In the genomic region with DNA sequence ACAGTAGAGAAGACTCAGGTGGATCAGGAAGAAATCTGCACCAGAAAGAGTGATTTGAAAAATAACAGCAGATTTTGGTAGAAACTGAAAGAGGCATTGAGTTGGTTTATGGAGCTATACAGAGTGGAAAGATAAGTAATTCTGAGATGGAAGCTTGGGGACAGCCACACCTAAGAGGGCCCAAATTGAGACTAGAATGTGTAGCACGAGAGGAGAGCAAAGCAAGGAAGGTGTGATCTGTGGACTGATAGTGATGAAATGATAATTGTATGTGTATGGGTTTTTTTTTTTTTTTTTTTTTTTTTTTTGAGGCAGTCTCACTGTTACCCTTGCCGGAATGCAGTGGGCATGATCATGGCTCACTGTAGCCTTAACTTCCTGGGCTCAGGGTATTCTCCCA, we compare ENCODE assay signal across 20 cellular contexts. TPM values are rescaled to one million over a fixed set of nuclear protein-coding genes. Genes with fewer than 3 reads are reported as not detected.
DNase-seq lines count a peak whose midpoint lies in the region; ATAC-seq, FAIRE-seq and TF ChIP-seq lines count a peak whose summit lies in the region.
"Had no signal": no experiment of that assay in that cellular context is flagged by ENCODE, and none has a peak within 500 bp of the region (broad histone marks: within the 10 kb centered on the region; RNA-seq: fewer than 3 reads in every experiment).

No MANE protein-coding gene starts in this region.

- no peaks in the 10 kb centered on the region for H3K27me3 Mint-ChIP-seq in CD4-positive, CD25-positive, alpha-beta regulatory T cell
- H3K27me3 Mint-ChIP-seq in CD8-positive, alpha-beta memory T cell, result no peaks in the 10 kb centered on the region
- no peaks in the 10 kb centered on the region for H3K27me3 Mint-ChIP-seq in activated CD8-positive, alpha-beta T cell treated with anti-CD3 and anti-CD28 coated beads, Interleukin-2, amount 10 ng/mL, durations not matched to agents 7 days and 5 days (ENCODE audit: low read depth)
- H3K27me3 Mint-ChIP-seq in mesothelial cell of epicardium (ENCODE audit: low read depth), result no peaks in the 10 kb centered on the region

- no peak for FAIRE-seq in pancreas (lab: Jason Lieb, UNC)
- FAIRE-seq: endometrium, GM18507 had no signal

- no peak for DNase-seq in CD4-positive, CD25-positive, alpha-beta regulatory T cell
- DNase-seq in CD8-positive, alpha-beta memory T cell, result no peak
- no peak for DNase-seq in activated CD8-positive, alpha-beta T cell treated with anti-CD3 and anti-CD28 coated beads, Interleukin-2, amount 10 ng/mL, durations not matched to agents 7 days and 5 days
- DNase-seq in mesothelial cell of epicardium (ENCODE audit: low spot score in 2 of 2, unreplicated experiment in 2 of 2) (no peak), NCI-H1436 (lab: John Stamatoyannopoulos, UW) (no peak), RPMI8226 (no peak), pancreas (no peak)
- DNase-seq: activated CD4-positive, alpha-beta T cell treated with anti-CD3 and anti-CD28 coated beads, Interleukin-2, amount 50 U/mL, for 48 hours; activated gamma-delta T cell; heart right ventricle; Karpas-422; left ventricle myocardium inferior; NCI-H1105; NCI-H2107; NCI-H524 treated with DMSO at 0.1 percent for 48 hours; stimulated activated CD4-positive, alpha-beta T cell treated with anti-CD3 and anti-CD28 coated beads, Interleukin-12 subunit alpha, Interleukin-12 subunit beta, amount 100 ng/mL, for 4 hours; stimulated activated CD8-positive, alpha-beta memory T cell treated with anti-CD3 and anti-CD28 coated beads, Interleukin-4, amount 100 ng/mL, for 48 hours had no signal

- H3K36me3 ChIP-seq in CD4-positive, CD25-positive, alpha-beta regulatory T cell (ENCODE audit: control insufficient read depth, insufficient read depth, low read length), result peaks cover 47% of the 10 kb centered on the region
- peaks cover 25% of the 10 kb centered on the region for H3K36me3 ChIP-seq in CD8-positive, alpha-beta memory T cell (ENCODE audit: insufficient read depth, low read length)
- peaks cover 0 to 23% (median 14%) of the 10 kb centered on the region in 3 donors for H3K36me3 ChIP-seq in pancreas

- H3K27ac Mint-ChIP-seq in CD4-positive, CD25-positive, alpha-beta regulatory T cell, result peak overlapping the region; percentile 75 to 94 (median 91)
- peak overlapping the region in 7 of 8 donors; percentile 59 to 91 (median 85) for H3K27ac Mint-ChIP-seq in CD8-positive, alpha-beta memory T cell
- H3K27ac Mint-ChIP-seq in activated CD8-positive, alpha-beta T cell treated with anti-CD3 and anti-CD28 coated beads, Interleukin-2, amount 10 ng/mL, durations not matched to agents 7 days and 5 days, result peak overlapping the region; percentile 82
- H3K27ac Mint-ChIP-seq in mesothelial cell of epicardium, result peak overlapping the region; percentile 57

- 94 to 100% methylated on average over 2 of the region's 2 CpGs for WGBS in pancreas, 2 donors

- ATAC-seq in CD4-positive, CD25-positive, alpha-beta regulatory T cell (ENCODE audit: low read depth in 2 of 2), result no peak
- no peak for ATAC-seq in activated CD8-positive, alpha-beta T cell treated with anti-CD3 and anti-CD28 coated beads, Interleukin-2, amount 10 ng/mL, durations not matched to agents 7 days and 5 days
- no peak for ATAC-seq in pancreas
- ATAC-seq: heart right ventricle, SK-N-SH treated with all-trans-retinoic acid at 6 μM for 48 hours had no signal

- H3K9me3 ChIP-seq in CD4-positive, CD25-positive, alpha-beta regulatory T cell (ENCODE audit: control insufficient read depth in 2 of 2, low read length in 2 of 2), result no peaks in the 10 kb centered on the region
- H3K9me3 ChIP-seq in CD8-positive, alpha-beta memory T cell (ENCODE audit: low read length), result no peaks in the 10 kb centered on the region
- no peaks in the 10 kb centered on the region for H3K9me3 ChIP-seq in pancreas
- H3K9me3 ChIP-seq: heart right ventricle, left ventricle myocardium inferior had no signal

- H3K36me3 Mint-ChIP-seq in CD4-positive, CD25-positive, alpha-beta regulatory T cell, result peaks cover 41% of the 10 kb centered on the region
- H3K36me3 Mint-ChIP-seq in CD8-positive, alpha-beta memory T cell, result peaks cover 16 to 63% (median 21%) of the 10 kb centered on the region in 3 donors
- H3K36me3 Mint-ChIP-seq in activated CD8-positive, alpha-beta T cell treated with anti-CD3 and anti-CD28 coated beads, Interleukin-2, amount 10 ng/mL, durations not matched to agents 7 days and 5 days (ENCODE audit: low read depth), result peaks cover 74% of the 10 kb centered on the region
- H3K36me3 Mint-ChIP-seq in mesothelial cell of epicardium, result peaks cover 35% of the 10 kb centered on the region

- H3K4me3 ChIP-seq in CD4-positive, CD25-positive, alpha-beta regulatory T cell (ENCODE audit: low read depth, low read length), result no peak overlapping the region
- H3K4me3 ChIP-seq in CD8-positive, alpha-beta memory T cell (ENCODE audit: low read length), result no peak overlapping the region
- no peak overlapping the region for H3K4me3 ChIP-seq in pancreas
- H3K4me3 ChIP-seq: heart right ventricle, left ventricle myocardium inferior had no signal

- peaks cover 25% of the 10 kb centered on the region for H3K4me1 ChIP-seq in CD4-positive, CD25-positive, alpha-beta regulatory T cell (ENCODE audit: control insufficient read depth, insufficient read depth, low read length, poor library complexity, severe bottlenecking)
- peaks cover 45% of the 10 kb centered on the region for H3K4me1 ChIP-seq in CD8-positive, alpha-beta memory T cell (ENCODE audit: insufficient read depth, low read length)
- peaks cover 2 to 5% (median 2%) of the 10 kb centered on the region in 3 donors for H3K4me1 ChIP-seq in pancreas

- peak overlapping the region in 2 of 4 donors; percentile 1 to 4 for H3K4me3 Mint-ChIP-seq in CD4-positive, CD25-positive, alpha-beta regulatory T cell
- H3K4me3 Mint-ChIP-seq in CD8-positive, alpha-beta memory T cell, result peak overlapping the region in 2 of 7 donors; percentile 8 to 76
- H3K4me3 Mint-ChIP-seq in activated CD8-positive, alpha-beta T cell treated with anti-CD3 and anti-CD28 coated beads, Interleukin-2, amount 10 ng/mL, durations not matched to agents 7 days and 5 days, result no peak overlapping the region
- H3K4me3 Mint-ChIP-seq in mesothelial cell of epicardium, result no peak overlapping the region

- no peaks in the 10 kb centered on the region for H3K27me3 ChIP-seq in CD4-positive, CD25-positive, alpha-beta regulatory T cell (ENCODE audit: control insufficient read depth, insufficient read depth, low read length)
- H3K27me3 ChIP-seq in CD8-positive, alpha-beta memory T cell (ENCODE audit: insufficient read depth, low read length, poor library complexity, severe bottlenecking), result no peaks in the 10 kb centered on the region
- H3K27me3 ChIP-seq in pancreas, result no peaks in the 10 kb centered on the region
- H3K27me3 ChIP-seq: heart right ventricle had no signal

- CTCF ChIA-PET in CD8-positive, alpha-beta memory T cell (lab: Charles Lee), result interaction anchor here (2.5 to 20.5 kb wide), 4 partner anchors 14 to 100 kb away, joined by 9 to 342 read pairs (median 25); no protein-coding TSS in a partner anchor
- CTCF ChIA-PET in activated CD8-positive, alpha-beta T cell treated with anti-CD3 and anti-CD28 coated beads, Interleukin-2, amount 10 ng/mL, durations not matched to agents 7 days and 5 days (lab: Charles Lee), result interaction anchor here (0.6 to 17.2 kb wide), 9 partner anchors 9 to 138 kb away, joined by 3 to 286 read pairs (median 10); no protein-coding TSS in a partner anchor

- TF ChIP-seq CTCF in mesothelial cell of epicardium (IDR thresholded peaks at IDR 0.05; ENCODE audit: unreplicated experiment) (no peak), pancreas (IDR thresholded peaks at IDR 0.05) (no peak)

- peaks cover 27 to 56% (median 37%) of the 10 kb centered on the region in 4 donors for H3K4me1 Mint-ChIP-seq in CD4-positive, CD25-positive, alpha-beta regulatory T cell
- peaks cover 28 to 59% (median 51%) of the 10 kb centered on the region in 3 donors for H3K4me1 Mint-ChIP-seq in CD8-positive, alpha-beta memory T cell
- peaks cover 55% of the 10 kb centered on the region for H3K4me1 Mint-ChIP-seq in activated CD8-positive, alpha-beta T cell treated with anti-CD3 and anti-CD28 coated beads, Interleukin-2, amount 10 ng/mL, durations not matched to agents 7 days and 5 days (ENCODE audit: low read depth)
- peaks cover 39% of the 10 kb centered on the region for H3K4me1 Mint-ChIP-seq in mesothelial cell of epicardium

- no peaks in the 10 kb centered on the region for H3K9me3 Mint-ChIP-seq in CD4-positive, CD25-positive, alpha-beta regulatory T cell
- H3K9me3 Mint-ChIP-seq in CD8-positive, alpha-beta memory T cell, result no peaks in the 10 kb centered on the region
- no peaks in the 10 kb centered on the region for H3K9me3 Mint-ChIP-seq in activated CD8-positive, alpha-beta T cell treated with anti-CD3 and anti-CD28 coated beads, Interleukin-2, amount 10 ng/mL, durations not matched to agents 7 days and 5 days (ENCODE audit: insufficient read depth)
- no peaks in the 10 kb centered on the region for H3K9me3 Mint-ChIP-seq in mesothelial cell of epicardium

- peak overlapping the region; percentile 57 for H3K27ac ChIP-seq in CD4-positive, CD25-positive, alpha-beta regulatory T cell (ENCODE audit: insufficient read depth, low read length, poor library complexity, severe bottlenecking)
- H3K27ac ChIP-seq in CD8-positive, alpha-beta memory T cell (ENCODE audit: low read depth, low read length), result no peak overlapping the region
- no peak overlapping the region for H3K27ac ChIP-seq in pancreas
- H3K27ac ChIP-seq: heart right ventricle, left ventricle myocardium inferior had no signal

- POLR2A ChIA-PET in CD8-positive, alpha-beta memory T cell (lab: Charles Lee), result interaction anchor here (0.7 to 1.1 kb wide), 2 partner anchors 27 to 97 kb away, joined by 3 to 5 read pairs; no protein-coding TSS in a partner anchor
- POLR2A ChIA-PET in activated CD8-positive, alpha-beta T cell treated with anti-CD3 and anti-CD28 coated beads, Interleukin-2, amount 10 ng/mL, durations not matched to agents 7 days and 5 days (lab: Charles Lee), result interaction anchor here (1.0 to 1.3 kb wide), 2 partner anchors 68 to 110 kb away, joined by 3 read pairs; a partner anchor contains a TSS

- intact Hi-C loops in pancreas (cut with DNase I), result loop anchor here in 1 of 3 donors (5.0 kb wide), 1 partner anchor 100 kb away; no protein-coding TSS in a partner anchor

RNA-seq across cellular contexts. Expression of a gene that starts 16.3 kb away (rescaled TPM):
- 45.5 TPM for total RNA-seq in CD4-positive, CD25-positive, alpha-beta regulatory T cell
- polyA plus RNA-seq in CD4-positive, CD25-positive, alpha-beta regulatory T cell, result 100 to 1,000 TPM; 106 to 127 (median 115) TPM
- total RNA-seq in CD8-positive, alpha-beta memory T cell, result 100 to 1,000 TPM; 167 to 172 TPM
- 107 TPM for polyA plus RNA-seq in CD8-positive, alpha-beta memory T cell
- 100 to 1,000 TPM; 165 to 175 TPM for total RNA-seq in activated CD8-positive, alpha-beta T cell treated with anti-CD3 and anti-CD28 coated beads, Interleukin-2, amount 10 ng/mL, durations not matched to agents 7 days and 5 days
- total RNA-seq in mesothelial cell of epicardium (137 to 141 TPM (median 138 TPM) in 3 replicates), pancreas (10 to 100 TPM; 14.8 to 25.8 (median 20.1) TPM)
- 10 to 100 TPM in 1 of 2 donors, 1 to 10 TPM in 1; 10.0 to 23.0 TPM for polyA plus RNA-seq in pancreas

RNA-seq across cellular contexts. Expression of a gene that starts 33.3 kb away (rescaled TPM):
- total RNA-seq in CD4-positive, CD25-positive, alpha-beta regulatory T cell, result 84.7 TPM
- under 1 TPM; 0.58 to 0.84 (median 0.69) TPM for polyA plus RNA-seq in CD4-positive, CD25-positive, alpha-beta regulatory T cell
- total RNA-seq in CD8-positive, alpha-beta memory T cell, result 10 to 100 TPM; 90.3 to 99.6 TPM
- polyA plus RNA-seq in CD8-positive, alpha-beta memory T cell, result 3.2 TPM
- 100 to 1,000 TPM; 102 TPM for total RNA-seq in activated CD8-positive, alpha-beta T cell treated with anti-CD3 and anti-CD28 coated beads, Interleukin-2, amount 10 ng/mL, durations not matched to agents 7 days and 5 days
- 65.3 to 68.7 TPM (median 67.9 TPM) in 3 replicates for total RNA-seq in mesothelial cell of epicardium
- 10 to 100 TPM; 18.2 to 30.4 (median 20.5) TPM for total RNA-seq in pancreas
- 10 to 100 TPM in 1 of 2 donors, 1 to 10 TPM in 1; 8.1 to 14.3 TPM for polyA plus RNA-seq in pancreas
